Comparison of ENCODE assay signal across 21 cellular contexts in genomic region chr10:44417761-44418160, GRCh38.
"Had no signal": no experiment of that assay in that cellular context is flagged by ENCODE, and none has a peak within 500 bp of the region (broad histone marks: within the 10 kb centered on the region; RNA-seq: fewer than 3 reads in every experiment).

No MANE protein-coding gene starts in this region.

- H3K9me3 ChIP-seq: colonic mucosa, esophagus squamous epithelium, mucosa of descending colon, neutrophil, thoracic aorta had no signal

- H3K4me3 ChIP-seq: colonic mucosa, esophagus squamous epithelium, heart right ventricle, lung, mucosa of descending colon, sigmoid colon, thoracic aorta, tibial nerve, upper lobe of left lung had no signal

- ATAC-seq: left colon; mucosa of descending colon; natural killer cell treated with Interleukin-12 subunit alpha and Interleukin-12 subunit beta and Interleukin-15 and Interleukin-18, amount 100 ng/mL, for 72 hours; stimulated activated naive B cell treated with anti-CD40 and anti-IgM and Interleukin-4, amounts not matched to agents 10 μg/mL and 1 μg/mL and 100 μg/mL, for 72 hours had no signal

- DNase-seq: colonic mucosa; dermis blood vessel endothelial cell; effector memory CD4-positive, alpha-beta T cell; esophagus squamous epithelium; foreskin melanocyte; glutamatergic neuron; heart right ventricle; hippocampal formation; left colon; mucosa of descending colon; naive B cell; sigmoid colon; stimulated activated CD4-positive, alpha-beta T cell treated with anti-CD3 and anti-CD28 coated beads, Interleukin-2, amount 100 ng/mL, for 48 hours; stimulated activated naive B cell treated with anti-CD40 and anti-IgM and Interleukin-4, amounts not matched to agents 10 μg/mL and 1 μg/mL and 100 μg/mL, for 72 hours; upper lobe of left lung had no signal

- H3K27ac ChIP-seq: colonic mucosa, neutrophil, parathyroid adenoma, thoracic aorta, upper lobe of left lung had no signal

- H3K4me1 ChIP-seq: colonic mucosa, parathyroid adenoma, upper lobe of left lung had no signal

- H3K36me3 ChIP-seq: colonic mucosa, esophagus squamous epithelium, heart right ventricle, neutrophil, sigmoid colon, thoracic aorta, tibial nerve, upper lobe of left lung had no signal

- H3K27me3 ChIP-seq: colonic mucosa, esophagus squamous epithelium, neutrophil, sigmoid colon, tibial nerve, upper lobe of left lung had no signal
